ENCODE assay signal across 13 cellular contexts in genomic region chr19:47509170-47509847, GRCh38. TPM values are rescaled to one million over a fixed set of nuclear protein-coding genes. Genes with fewer than 3 reads are reported as not detected.
DNase-seq lines count a peak whose midpoint lies in the region; ATAC-seq and TF ChIP-seq lines count a peak whose summit lies in the region.
"Had no signal": no experiment of that assay in that cellular context is flagged by ENCODE, and none has a peak within 500 bp of the region (broad histone marks: within the 10 kb centered on the region; RNA-seq: fewer than 3 reads in every experiment).

No MANE protein-coding gene starts in this region.

- TF ChIP-seq CTCF in heart left ventricle (IDR thresholded peaks at IDR 0.05): no peak
- no peak for TF ChIP-seq CTCF in chondrocyte (IDR thresholded peaks at IDR 0.05)
- no peak for TF ChIP-seq CTCF in neutrophil (IDR thresholded peaks at IDR 0.05)
- no peak for TF ChIP-seq CTCF in uterus (IDR thresholded peaks at IDR 0.05)
- no peak for TF ChIP-seq CTCF in mesothelial cell of epicardium (IDR thresholded peaks at IDR 0.05; ENCODE audit: unreplicated experiment)
- TF ChIP-seq CTCF in PC-3 (conservative IDR thresholded peaks at IDR 0.05; ENCODE audit: low read depth, low read length): no peak

- CTCF ChIA-PET in PC-3 (lab: Charles Lee): interaction anchor here (1.3 kb wide), 1 partner anchor 72 kb away, joined by 4 read pairs; no protein-coding TSS in a partner anchor

- no TSS peak for BruUV-seq in PC-3 (replicated peaks; lab: Mats Ljungman, UMichigan)

- no peaks in the 10 kb centered on the region for H3F3A ChIP-seq in PC-3 (ENCODE audit: low read length, unreplicated experiment)

- peaks cover under 1% of the 10 kb centered on the region for H3K36me3 Mint-ChIP-seq in chondrocyte (ENCODE audit: low read depth)
- no peaks in the 10 kb centered on the region for H3K36me3 Mint-ChIP-seq in mesothelial cell of epicardium

- H3K27ac Mint-ChIP-seq in chondrocyte (ENCODE audit: unreplicated experiment): peak overlapping the region; percentile 71
- no peak overlapping the region for H3K27ac Mint-ChIP-seq in mesothelial cell of epicardium
- H3K27ac Mint-ChIP-seq: activated CD8-positive, alpha-beta memory T cell treated with anti-CD3 and anti-CD28 coated beads, Interleukin-2, amount 10 ng/mL, durations not matched to agents 7 days and 5 days had no signal

- H4K20me1 ChIP-seq in PC-3 (ENCODE audit: low read length): peaks cover 19% of the 10 kb centered on the region; the same call in 1 of the 2 replicates

- peaks cover 73% of the 10 kb centered on the region for H3K79me2 ChIP-seq in PC-3 (ENCODE audit: low read length)

- no peaks in the 10 kb centered on the region for H3K9me2 ChIP-seq in PC-3 (replicated peaks; ENCODE audit: low read length)

- no peak overlapping the region for H3K9ac ChIP-seq in PC-3 (ENCODE audit: low read length)

- peaks cover 51% of the 10 kb centered on the region for H3K4me1 Mint-ChIP-seq in chondrocyte (ENCODE audit: low read depth)
- H3K4me1 Mint-ChIP-seq in mesothelial cell of epicardium: peaks cover 22% of the 10 kb centered on the region

- H3K9me3 Mint-ChIP-seq in chondrocyte (ENCODE audit: low read depth) (no peaks in the 10 kb centered on the region), mesothelial cell of epicardium (no peaks in the 10 kb centered on the region)
- H3K9me3 Mint-ChIP-seq: activated naive CD8-positive, alpha-beta T cell treated with anti-CD3 and anti-CD28 coated beads, Interleukin-2, amount 10 ng/mL, durations not matched to agents 7 days and 5 days had no signal

- peaks cover 21 to 91% (median 72%) of the 10 kb centered on the region in 12 donors for H3K4me1 ChIP-seq in heart left ventricle
- peaks cover 30 to 34% of the 10 kb centered on the region in 2 experiments for H3K4me1 ChIP-seq in neutrophil (ENCODE audit: control insufficient read depth in 1 of 2, insufficient read depth in 1 of 2, low read depth in 1 of 2, low read length in 1 of 2)
- peaks cover 30 to 66% of the 10 kb centered on the region in 2 donors for H3K4me1 ChIP-seq in uterus
- peaks cover 29% of the 10 kb centered on the region for H3K4me1 ChIP-seq in PC-3 (ENCODE audit: insufficient read depth, low read length)

- no peak for TF ChIP-seq POLR2A in heart left ventricle (IDR thresholded peaks at IDR 0.05)
- TF ChIP-seq POLR2A in uterus (IDR thresholded peaks at IDR 0.05): no peak

- peak overlapping the region; percentile 46 for H3K4me3 Mint-ChIP-seq in chondrocyte (ENCODE audit: unreplicated experiment)
- no peak overlapping the region for H3K4me3 Mint-ChIP-seq in mesothelial cell of epicardium
- H3K4me3 Mint-ChIP-seq: activated CD8-positive, alpha-beta memory T cell treated with anti-CD3 and anti-CD28 coated beads, Interleukin-2, amount 10 ng/mL, durations not matched to agents 7 days and 5 days; activated naive CD8-positive, alpha-beta T cell treated with anti-CD3 and anti-CD28 coated beads, Interleukin-2, amount 10 ng/mL, durations not matched to agents 7 days and 5 days had no signal

- no peaks in the 10 kb centered on the region for H3K9me3 ChIP-seq in heart left ventricle
- no peaks in the 10 kb centered on the region for H3K9me3 ChIP-seq in neutrophil
- H3K9me3 ChIP-seq in uterus: no peaks in the 10 kb centered on the region
- H3K9me3 ChIP-seq in PC-3 (ENCODE audit: low read length): no peaks in the 10 kb centered on the region
- H3K9me3 ChIP-seq: SJSA1 had no signal

- H3K36me3 ChIP-seq in heart left ventricle (peaks cover 0 to 40% (median 3%) of the 10 kb centered on the region in 9 donors), neutrophil (peaks cover 23% of the 10 kb centered on the region), uterus (no peaks in the 10 kb centered on the region), PC-3 (ENCODE audit: low read depth, low read length) (no peaks in the 10 kb centered on the region)

- POLR2A ChIA-PET in PC-3 (lab: Charles Lee; ENCODE audit: unreplicated experiment): no interaction called here

- intact Hi-C loops in heart left ventricle (cut with DNase I) (no loop called here), left cardiac atrium (cut with DNase I) (no loop called here), uterus (cut with DNase I; ENCODE audit: low total_unique reads) (no loop called here), PC-3 (cut with micrococcal nuclease) (no loop called here)

- H3K27me3 Mint-ChIP-seq in chondrocyte (ENCODE audit: low read depth) (no peaks in the 10 kb centered on the region), mesothelial cell of epicardium (ENCODE audit: low read depth) (no peaks in the 10 kb centered on the region)
- H3K27me3 Mint-ChIP-seq: activated CD8-positive, alpha-beta memory T cell treated with anti-CD3 and anti-CD28 coated beads, Interleukin-2, amount 10 ng/mL, durations not matched to agents 7 days and 5 days; activated naive CD8-positive, alpha-beta T cell treated with anti-CD3 and anti-CD28 coated beads, Interleukin-2, amount 10 ng/mL, durations not matched to agents 7 days and 5 days had no signal

- H3K27ac ChIP-seq in heart left ventricle (peak overlapping the region in 11 of 12 donors; percentile 25 to 99 (median 82)), neutrophil (peak overlapping the region; percentile 52), uterus (peak overlapping the region; percentile 95 to 96), PC-3 (ENCODE audit: low read length) (no peak overlapping the region)
- H3K27ac ChIP-seq: SJSA1 had no signal

- DNase-seq in heart left ventricle: peak in 2 of 5 donors; percentile 23 to 24
- no peak for DNase-seq in left cardiac atrium
- no peak for DNase-seq in chondrocyte (ENCODE audit: low spot score)
- no peak for DNase-seq in uterus
- DNase-seq in mesothelial cell of epicardium (ENCODE audit: low spot score in 2 of 2, unreplicated experiment in 2 of 2): no peak
- DNase-seq in PC-3: no peak
- no peak for DNase-seq in NCI-H2107 (lab: John Stamatoyannopoulos, UW)
- DNase-seq: activated CD8-positive, alpha-beta memory T cell treated with anti-CD3 and anti-CD28 coated beads, Interleukin-2, amount 10 ng/mL, durations not matched to agents 7 days and 5 days; activated naive CD8-positive, alpha-beta T cell treated with anti-CD3 and anti-CD28 coated beads, Interleukin-2, amount 10 ng/mL, durations not matched to agents 7 days and 5 days; foreskin melanocyte had no signal

- H2AFZ ChIP-seq in PC-3 (ENCODE audit: low read length): no peak overlapping the region

- WGBS in heart left ventricle, 4 donors: 50 to 72% (median 65%) methylated on average over 20 of the region's 20 CpGs

- H3K27me3 ChIP-seq in heart left ventricle (no peaks in the 10 kb centered on the region), neutrophil (no peaks in the 10 kb centered on the region), uterus (no peaks in the 10 kb centered on the region), PC-3 (ENCODE audit: low read length) (no peaks in the 10 kb centered on the region)
- H3K27me3 ChIP-seq: SJSA1 had no signal

- no peak overlapping the region for H3K4me2 ChIP-seq in PC-3 (ENCODE audit: low read length)

- H3K4me3 ChIP-seq in heart left ventricle (no peak overlapping the region), neutrophil (ENCODE audit: low read depth in 1 of 2, low read length in 1 of 2) (no peak overlapping the region), uterus (no peak overlapping the region), PC-3 (ENCODE audit: low read length) (no peak overlapping the region)
- H3K4me3 ChIP-seq: SJSA1 had no signal

- ATAC-seq in heart left ventricle: no peak
- ATAC-seq in left cardiac atrium: no peak
- no peak for ATAC-seq in PC-3
- ATAC-seq: activated CD8-positive, alpha-beta memory T cell treated with anti-CD3 and anti-CD28 coated beads, Interleukin-2, amount 10 ng/mL, durations not matched to agents 7 days and 5 days had no signal

RNA-seq across cellular contexts. Expression of gene NAPA, which starts 5.6 kb away (rescaled TPM):
- 100 to 1,000 TPM; 113 to 238 (median 125) TPM for total RNA-seq in heart left ventricle
- 100 to 1,000 TPM; 118 to 121 TPM for polyA plus RNA-seq in heart left ventricle
- 100 to 1,000 TPM in 1 of 2 donors, 10 to 100 TPM in 1; 92.7 to 113 TPM for total RNA-seq in left cardiac atrium
- total RNA-seq in chondrocyte: 88.8 to 91.2 TPM (median 90.7 TPM) in 3 replicates
- total RNA-seq in uterus: 100 to 1,000 TPM in 3 of 4 donors, 10 to 100 TPM in 1; 36.5 to 693 (median 144) TPM
- 53.6 to 56.4 TPM (median 54.7 TPM) in 3 replicates for total RNA-seq in mesothelial cell of epicardium
- 75.1 and 95.9 TPM in 2 replicates for total RNA-seq in PC-3 (2014; rRNA removed)

RNA-seq across cellular contexts. Expression of gene KPTN, which starts 25.3 kb away (rescaled TPM):
- 1 to 10 TPM; 3.2 to 9.5 (median 7.0) TPM for total RNA-seq in heart left ventricle
- polyA plus RNA-seq in heart left ventricle: 10 to 100 TPM in 1 of 2 donors, 1 to 10 TPM in 1; 9.4 to 15.8 TPM
- total RNA-seq in left cardiac atrium: 10 to 100 TPM in 1 of 2 donors, 1 to 10 TPM in 1; 6.9 to 10.5 TPM
- total RNA-seq in chondrocyte: 9.1 to 12.0 TPM (median 9.7 TPM) in 3 replicates
- 1 to 10 TPM in 3 of 4 donors, not detected in 1; 5.4 to 9.0 (median 6.4) TPM for total RNA-seq in uterus
- total RNA-seq in mesothelial cell of epicardium: 18.4 to 20.4 TPM (median 20.1 TPM) in 3 replicates
- 8.0 and 18.3 TPM in 2 replicates for total RNA-seq in PC-3 (2014; rRNA removed)

RNA-seq across cellular contexts. Expression of gene SLC8A2, which starts 37.6 kb away (rescaled TPM):
- total RNA-seq in heart left ventricle (under 1 TPM in 6 of 9 donors, not detected in 3; 0.08 to 0.67 (median 0.30) TPM), left cardiac atrium (under 1 TPM in 1 of 2 donors, not detected in 1; 0.15 TPM), chondrocyte (0.27 to 0.42 TPM (median 0.31 TPM) in 3 replicates), uterus (10 to 100 TPM in 2 of 4 donors, 1 to 10 TPM in 2; 3.4 to 17.8 (median 11.0) TPM), mesothelial cell of epicardium (2.2 to 3.7 TPM (median 2.5 TPM) in 3 replicates), PC-3 (2014; rRNA removed) (0.33 TPM in 1 of 2 replicates, not detected in the other)
- under 1 TPM in 1 of 2 donors, not detected in 1; 0.12 TPM for polyA plus RNA-seq in heart left ventricle
- total RNA-seq: HT1080, SJSA1 had no signal
